Comparison of ENCODE assay signal across 26 cellular contexts in genomic region chr12:76272292-76272691, GRCh38.
DNase-seq lines count a peak whose midpoint lies in the region; ATAC-seq and TF ChIP-seq lines count a peak whose summit lies in the region.
"Had no signal": no experiment of that assay in that cellular context is flagged by ENCODE, and none has a peak within 500 bp of the region (broad histone marks: within the 10 kb centered on the region; RNA-seq: fewer than 3 reads in every experiment).

No MANE protein-coding gene starts in this region.

- no peaks in the 10 kb centered on the region for H3K9me3 Mint-ChIP-seq in GM23338
- no peaks in the 10 kb centered on the region for H3K9me3 Mint-ChIP-seq in chondrocyte (ENCODE audit: low read depth)
- H3K9me3 Mint-ChIP-seq: activated naive CD4-positive, alpha-beta T cell treated with anti-CD3 and anti-CD28 coated beads, Interleukin-2, amount 10 ng/mL, durations not matched to agents 7 days and 5 days; activated T-helper 1 cell treated with anti-CD3 and anti-CD28 coated beads, Interleukin-12 subunit alpha, Interleukin-12 subunit beta, Interleukin-2, Interleukin-4 antibody, amounts not matched to agents 30 ng/mL and 10 ng/mL and 1 ng/mL, durations not matched to agents 14 hours and 24 hours and 36 hours had no signal

- H3K4me1 Mint-ChIP-seq in GM23338 (no peaks in the 10 kb centered on the region), chondrocyte (ENCODE audit: low read depth) (peaks cover 80% of the 10 kb centered on the region)
- H3K4me1 Mint-ChIP-seq: activated naive CD4-positive, alpha-beta T cell treated with anti-CD3 and anti-CD28 coated beads, Interleukin-2, amount 10 ng/mL, durations not matched to agents 7 days and 5 days had no signal

- H3K4me3 Mint-ChIP-seq in GM23338, result no peak overlapping the region
- H3K4me3 Mint-ChIP-seq in chondrocyte (ENCODE audit: unreplicated experiment), result no peak overlapping the region
- H3K4me3 Mint-ChIP-seq: activated naive CD4-positive, alpha-beta T cell treated with anti-CD3 and anti-CD28 coated beads, Interleukin-2, amount 10 ng/mL, durations not matched to agents 7 days and 5 days; activated T-helper 1 cell treated with anti-CD3 and anti-CD28 coated beads, Interleukin-12 subunit alpha, Interleukin-12 subunit beta, Interleukin-2, Interleukin-4 antibody, amounts not matched to agents 30 ng/mL and 10 ng/mL and 1 ng/mL, durations not matched to agents 14 hours and 24 hours and 36 hours had no signal

- H3K9me2 ChIP-seq in GM23338 (ENCODE audit: insufficient read depth), result no peaks in the 10 kb centered on the region

- DNase-seq in GM23338 (ENCODE audit: low spot score), result no peak
- DNase-seq in chondrocyte (ENCODE audit: low spot score), result no peak
- DNase-seq in hypothalamus (lab: John Stamatoyannopoulos, UW), result peak in 38 of 51 donors; percentile 1 to 76 (median 22)
- peak; percentile 96 for DNase-seq in pons (ENCODE audit: low spot score)
- DNase-seq in A673 (ENCODE audit: low spot score), result no peak
- DNase-seq: ACHN; activated CD4-positive, alpha-beta T cell treated with anti-CD3 and anti-CD28 coated beads, Interleukin-2, amount 50 U/mL, for 48 hours; activated naive CD4-positive, alpha-beta T cell treated with anti-CD3 and anti-CD28 coated beads, Interleukin-2, amount 10 ng/mL, durations not matched to agents 7 days and 5 days; amniotic stem cell; islet precursor cell; KG1; MG63; NCI-H1417 treated with DMSO at 0.1 percent for 48 hours; NCI-H774; stimulated activated CD4-positive, alpha-beta T cell treated with anti-CD3 and anti-CD28 coated beads, Interleukin-1b, Interleukin-23, amount 100 ng/mL, for 48 hours; upper lobe of right lung had no signal

- H3K9me3 ChIP-seq in A673 (ENCODE audit: low read depth, low read length, poor library complexity, severe bottlenecking), result no peaks in the 10 kb centered on the region
- H3K9me3 ChIP-seq: HAP-1, MG63, neutrophil, upper lobe of right lung had no signal

- H3K27me3 Mint-ChIP-seq in GM23338 (ENCODE audit: insufficient read depth, low read depth, poor library complexity), result no peaks in the 10 kb centered on the region
- no peaks in the 10 kb centered on the region for H3K27me3 Mint-ChIP-seq in chondrocyte (ENCODE audit: low read depth)

- H3K27me3 ChIP-seq in GM23338 (ENCODE audit: insufficient read depth) (no peaks in the 10 kb centered on the region), A673 (replicated peaks; ENCODE audit: insufficient read depth, low read depth, low read length, poor library complexity) (no peaks in the 10 kb centered on the region)
- H3K27me3 ChIP-seq: cardiac muscle cell, MG63, neutrophil, upper lobe of right lung had no signal

- H3K27ac Mint-ChIP-seq in GM23338 (no peak overlapping the region), chondrocyte (ENCODE audit: unreplicated experiment) (peak overlapping the region; percentile 72)
- H3K27ac Mint-ChIP-seq: activated naive CD4-positive, alpha-beta T cell treated with anti-CD3 and anti-CD28 coated beads, Interleukin-2, amount 10 ng/mL, durations not matched to agents 7 days and 5 days; activated T-helper 1 cell treated with anti-CD3 and anti-CD28 coated beads, Interleukin-12 subunit alpha, Interleukin-12 subunit beta, Interleukin-2, Interleukin-4 antibody, amounts not matched to agents 30 ng/mL and 10 ng/mL and 1 ng/mL, durations not matched to agents 14 hours and 24 hours and 36 hours had no signal

- no peak overlapping the region for H3K4me2 ChIP-seq in GM23338
- H3K4me2 ChIP-seq: smooth muscle cell had no signal

- H3K27ac ChIP-seq in GM23338 (ENCODE audit: low read depth) (no peak overlapping the region), A673 (ENCODE audit: low read depth, low read length, poor library complexity, severe bottlenecking) (no peak overlapping the region)
- H3K27ac ChIP-seq: cardiac muscle cell, neutrophil, RWPE1, upper lobe of right lung had no signal

- intact Hi-C loops in A673 (cut with micrococcal nuclease; ENCODE audit: unreplicated experiment), result no loop called here

- H3K4me3 ChIP-seq in GM23338, result no peak overlapping the region
- no peak overlapping the region for H3K4me3 ChIP-seq in A673 (ENCODE audit: low read depth, low read length, poor library complexity, severe bottlenecking)
- H3K4me3 ChIP-seq: cardiac muscle cell, HAP-1, MG63, smooth muscle cell, upper lobe of right lung had no signal

- POLR2A ChIA-PET in A673 (lab: Charles Lee; ENCODE audit: low non-redundant PET), result no interaction called here

- ATAC-seq in GM23338 (no peak), HG02678 (IDR thresholded peaks at IDR 0.05; ENCODE audit: unreplicated experiment) (no peak), HG02870 (IDR thresholded peaks at IDR 0.05; ENCODE audit: unreplicated experiment) (no peak), HG02642 (IDR thresholded peaks at IDR 0.05; ENCODE audit: poor library complexity, unreplicated experiment) (no peak)
- ATAC-seq: activated CD4-positive, CD25-positive, alpha-beta regulatory T cell treated with anti-CD3 and anti-CD28 coated beads, Interleukin-2, amount 50 U/mL, for 24 hours; upper lobe of right lung had no signal

- H3K36me3 ChIP-seq in GM23338 (ENCODE audit: insufficient read depth), result no peaks in the 10 kb centered on the region
- H3K36me3 ChIP-seq in A673 (ENCODE audit: insufficient read depth, low read length, poor library complexity, severe bottlenecking), result no peaks in the 10 kb centered on the region
- H3K36me3 ChIP-seq: cardiac muscle cell, HAP-1, MG63, neutrophil, upper lobe of right lung had no signal

- no peaks in the 10 kb centered on the region for H3F3A ChIP-seq in GM23338 (replicated peaks; ENCODE audit: low read depth)

- H3K4me1 ChIP-seq in GM23338 (ENCODE audit: insufficient read depth) (peaks cover 7% of the 10 kb centered on the region; the same call in 1 of the 2 replicates), A673 (ENCODE audit: insufficient read depth, low read length, poor library complexity, severe bottlenecking) (no peaks in the 10 kb centered on the region)

- CTCF ChIA-PET in A673 (lab: Charles Lee), result no interaction called here

- no peaks in the 10 kb centered on the region for H3K36me3 Mint-ChIP-seq in GM23338 (ENCODE audit: low read depth)
- H3K36me3 Mint-ChIP-seq in chondrocyte (ENCODE audit: low read depth), result peaks cover 3% of the 10 kb centered on the region
- H3K36me3 Mint-ChIP-seq: activated naive CD4-positive, alpha-beta T cell treated with anti-CD3 and anti-CD28 coated beads, Interleukin-2, amount 10 ng/mL, durations not matched to agents 7 days and 5 days had no signal

- BruUV-seq in A673 (replicated peaks; lab: Mats Ljungman, UMichigan), result no TSS peak

- TF ChIP-seq CTCF in GM23338 (conservative IDR thresholded peaks at IDR 0.05; ENCODE audit: low read depth in 2 of 2), result no peak
- no peak for TF ChIP-seq CTCF in chondrocyte (IDR thresholded peaks at IDR 0.05)
- TF ChIP-seq CTCF in A673 (conservative IDR thresholded peaks at IDR 0.05; ENCODE audit: low read depth, low read length), result no peak

- no peaks in the 10 kb centered on the region for H4K20me1 ChIP-seq in GM23338 (replicated peaks; ENCODE audit: insufficient read depth)

- no peaks in the 10 kb centered on the region for H3K79me2 ChIP-seq in GM23338 (replicated peaks; ENCODE audit: insufficient read depth)

- peak overlapping the region; percentile 91; the same call in 1 of the 2 replicates for H2AFZ ChIP-seq in GM23338

TF ChIP-seq in GM23338, 12 proteins besides CTCF, POLR2A, EP300 and RAD21 (continues in another document):
- no peak for TF ChIP-seq EZH2phosphoT487 (IDR thresholded peaks at IDR 0.05; ENCODE audit: unreplicated experiment)
- TF ChIP-seq REST (IDR thresholded peaks at IDR 0.05; ENCODE audit: unreplicated experiment), result no peak
- no peak for TF ChIP-seq ZNF114 (CRISPR knock-in tag; IDR thresholded peaks at IDR 0.05)
- TF ChIP-seq JUNB (IDR thresholded peaks at IDR 0.05; ENCODE audit: unreplicated experiment), result no peak
- TF ChIP-seq EZH2 (IDR thresholded peaks at IDR 0.05; ENCODE audit: low read depth, unreplicated experiment), result no peak
- no peak for TF ChIP-seq POLR2AphosphoS5 (IDR thresholded peaks at IDR 0.05; ENCODE audit: low read depth)
- no peak for TF ChIP-seq STAT1 (IDR thresholded peaks at IDR 0.05; ENCODE audit: unreplicated experiment)

Comparison
In these comparisons a context has a peak if more than half of its experiments do, and no peak if none do; other contexts are left out.
1. DNase-seq: peak in hypothalamus (38 of 51) and pons (single experiment); none in GM23338 (single experiment), chondrocyte (single experiment) and A673 (single experiment).